ENCODE assay signal across 18 cellular contexts in the genomic region with DNA sequence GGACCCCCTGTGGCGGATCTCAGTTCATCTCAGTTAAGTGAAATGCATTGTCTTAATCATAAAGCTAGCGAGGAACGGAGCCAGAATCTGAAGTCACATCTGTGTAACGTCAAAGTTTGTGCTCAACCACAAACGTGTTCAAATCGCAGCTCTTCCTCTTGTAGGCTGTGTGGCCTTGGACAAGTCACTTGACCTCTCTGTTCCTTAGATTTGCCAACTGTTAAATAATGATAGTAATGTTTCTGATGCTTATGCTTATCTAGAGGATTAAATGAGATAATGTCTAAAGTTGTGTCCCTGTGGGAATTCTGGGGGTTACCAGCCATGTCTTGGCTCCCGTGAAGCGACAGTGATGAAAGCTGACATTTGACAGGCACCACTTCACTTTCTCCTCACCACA.
DNase-seq lines count a peak whose midpoint lies in the region; ATAC-seq, FAIRE-seq and TF ChIP-seq lines count a peak whose summit lies in the region.
"Had no signal": no experiment of that assay in that cellular context is flagged by ENCODE, and none has a peak within 500 bp of the region (broad histone marks: within the 10 kb centered on the region; RNA-seq: fewer than 3 reads in every experiment).

No MANE protein-coding gene starts in this region.

- no peak for DNase-seq in A549 (ENCODE audit: low read depth in 1 of 2, low spot score in 1 of 2)
- DNase-seq in GM23338 (ENCODE audit: low spot score) = no peak
- no peak for DNase-seq in K562 (ENCODE audit: extremely low read depth in 1 of 4, low spot score in 3 of 4)
- DNase-seq in neural progenitor cell (ENCODE audit: low spot score) = no peak
- DNase-seq in AG08395 (ENCODE audit: low spot score) = no peak
- DNase-seq: ACHN; AML-193; CD4-positive, alpha-beta memory T cell; DMS153; DMS79; HCEC 1CT; HFFc6 had no signal

- no peaks in the 10 kb centered on the region for H3K36me3 ChIP-seq in GM23338 (ENCODE audit: insufficient read depth)
- H3K36me3 ChIP-seq in K562 (ENCODE audit: control insufficient read depth, insufficient read depth, low read length) = no peaks in the 10 kb centered on the region
- H3K36me3 ChIP-seq in neural progenitor cell = no peaks in the 10 kb centered on the region

- in situ Hi-C loops in K562 (cut with MboI) = no loop called here

- BruUV-seq in K562 (replicated peaks; lab: Mats Ljungman, UMichigan) = no TSS peak

- H3F3A ChIP-seq in GM23338 (replicated peaks; ENCODE audit: low read depth) (no peaks in the 10 kb centered on the region), neural progenitor cell (ENCODE audit: low read depth) (peaks cover 37% of the 10 kb centered on the region)

- H3K27me3 ChIP-seq in GM23338 (ENCODE audit: insufficient read depth) = no peaks in the 10 kb centered on the region
- peaks cover 0 to 32% of the 10 kb centered on the region in 2 experiments; a peak in 2 of 5 replicates for H3K27me3 ChIP-seq in K562 (ENCODE audit: control insufficient read depth in 2 of 2, insufficient read depth in 2 of 2, low read length in 2 of 2)
- H3K27me3 ChIP-seq in neural progenitor cell = no peaks in the 10 kb centered on the region

- H4K20me1 ChIP-seq in GM23338 (replicated peaks; ENCODE audit: insufficient read depth) = no peaks in the 10 kb centered on the region
- H4K20me1 ChIP-seq in K562 (replicated peaks; ENCODE audit: control insufficient read depth, insufficient read depth, low read length) = 0 out of 2 replicates have a peak, but pooled peaks cover 5% of the 10 kb centered on the region
- H4K20me1 ChIP-seq in neural progenitor cell (ENCODE audit: low read depth) = no peaks in the 10 kb centered on the region

- no peak overlapping the region for H3K27ac Mint-ChIP-seq in GM23338
- H3K27ac Mint-ChIP-seq in neural progenitor cell = no peak overlapping the region
- H3K27ac Mint-ChIP-seq: CD14-positive monocyte; CD4-positive, alpha-beta memory T cell; HFFc6 had no signal

- H2AFZ ChIP-seq in GM23338 (peak overlapping the region; percentile 69; the same call in 1 of the 2 replicates), K562 (ENCODE audit: low read depth, low read length) (no peak overlapping the region), neural progenitor cell (replicated peaks) (no peak overlapping the region)

- intact Hi-C loops in K562 (cut with micrococcal nuclease) = loop anchor here (10.0 kb wide), 1 partner anchor 123 kb away; no protein-coding TSS in a partner anchor

- no peaks in the 10 kb centered on the region for H3K9me2 ChIP-seq in GM23338 (ENCODE audit: insufficient read depth)

- H3K4me1 ChIP-seq in A549 (no peaks in the 10 kb centered on the region), GM23338 (ENCODE audit: insufficient read depth) (peaks cover 20% of the 10 kb centered on the region), K562 (replicated peaks in 1 of 2; ENCODE audit: control insufficient read depth in 2 of 2, insufficient read depth in 2 of 2, low read length in 2 of 2) (no peaks in the 10 kb centered on the region), neural progenitor cell (peaks cover 51% of the 10 kb centered on the region)

- no peaks in the 10 kb centered on the region; the same call in 2 of the 3 replicates for H3K9me3 Mint-ChIP-seq in GM23338
- no peaks in the 10 kb centered on the region for H3K9me3 Mint-ChIP-seq in neural progenitor cell
- H3K9me3 Mint-ChIP-seq: CD4-positive, alpha-beta memory T cell had no signal

- 54% methylated on average over 8 of the region's 8 CpGs for whole genome bisulfite sequencing in A549 (ENCODE audit: missing lambda C conversion rate)
- WGBS in K562 (ENCODE audit: insufficient coverage, low coverage, missing lambda C conversion rate) = 1% methylated on average over 8 of the region's 8 CpGs

- H3K27me3 Mint-ChIP-seq in GM23338 (ENCODE audit: insufficient read depth, low read depth, poor library complexity) (peaks cover 19% of the 10 kb centered on the region), neural progenitor cell (ENCODE audit: insufficient read depth, low read depth) (peaks cover 13% of the 10 kb centered on the region)

- FAIRE-seq in A549 (lab: Jason Lieb, UNC) (no peak), K562 (lab: Jason Lieb, UNC) (no peak)
- FAIRE-seq: GM12892, GM18507, H54 had no signal

- H3K4me3 ChIP-seq in A549 (no peak overlapping the region), GM23338 (no peak overlapping the region), K562 (no peak overlapping the region), neural progenitor cell (no peak overlapping the region)

- H3K9ac ChIP-seq in K562 (ENCODE audit: insufficient read depth in 1 of 2, low read depth in 2 of 2, low read length in 2 of 2) (no peak overlapping the region), neural progenitor cell (no peak overlapping the region)
- H3K9ac ChIP-seq: KMS-11 had no signal

- no peaks in the 10 kb centered on the region for H3K36me3 Mint-ChIP-seq in GM23338 (ENCODE audit: low read depth)
- no peaks in the 10 kb centered on the region for H3K36me3 Mint-ChIP-seq in neural progenitor cell
- H3K36me3 Mint-ChIP-seq: CD14-positive monocyte; CD4-positive, alpha-beta memory T cell had no signal

- H3K9me3 ChIP-seq in A549 = no peaks in the 10 kb centered on the region
- no peaks in the 10 kb centered on the region for H3K9me3 ChIP-seq in K562 (replicated peaks; ENCODE audit: control insufficient read depth, insufficient read depth, low read depth, low read length)
- H3K9me3 ChIP-seq in neural progenitor cell (ENCODE audit: low read depth) = no peaks in the 10 kb centered on the region

- H3K4me3 Mint-ChIP-seq in GM23338 (no peak overlapping the region), neural progenitor cell (no peak overlapping the region)
- H3K4me3 Mint-ChIP-seq: HFFc6 had no signal

- peaks cover 36% of the 10 kb centered on the region for H3K4me1 Mint-ChIP-seq in GM23338
- H3K4me1 Mint-ChIP-seq in neural progenitor cell = peaks cover 61% of the 10 kb centered on the region
- H3K4me1 Mint-ChIP-seq: CD14-positive monocyte had no signal

- H3K79me2 ChIP-seq in GM23338 (replicated peaks; ENCODE audit: insufficient read depth) = no peaks in the 10 kb centered on the region
- no peaks in the 10 kb centered on the region for H3K79me2 ChIP-seq in K562 (ENCODE audit: control insufficient read depth, insufficient read depth, low read length)
- H3K79me2 ChIP-seq in neural progenitor cell (ENCODE audit: low read depth) = no peaks in the 10 kb centered on the region

- H3K27ac ChIP-seq in A549 (no peak overlapping the region), GM23338 (ENCODE audit: low read depth) (no peak overlapping the region), K562 (ENCODE audit: extremely low read depth, low read depth, low read length) (no peak overlapping the region), neural progenitor cell (no peak overlapping the region)
- H3K27ac ChIP-seq: KMS-11 had no signal

- TF ChIP-seq RAD21 in A549 (conservative IDR thresholded peaks at IDR 0.05 in 1 of 2, IDR thresholded peaks at IDR 0.05 in 1 of 2) = no peak
- TF ChIP-seq RAD21 in K562 (CRISPR knock-in tag; conservative IDR thresholded peaks at IDR 0.05 in 1 of 2, IDR thresholded peaks at IDR 0.05 in 1 of 2) = no peak

- TF ChIP-seq EP300 in A549 (IDR thresholded peaks at IDR 0.05) (no peak), K562 (IDR thresholded peaks at IDR 0.05; ENCODE audit: low read length) (no peak)

- TF ChIP-seq CTCF in A549 (IDR thresholded peaks at IDR 0.05) (no peak), GM23338 (conservative IDR thresholded peaks at IDR 0.05; ENCODE audit: low read depth in 2 of 2) (no peak), K562 (IDR thresholded peaks at IDR 0.05 in 2 of 3, conservative IDR thresholded peaks at IDR 0.05 in 1 of 3; ENCODE audit: insufficient read depth in 2 of 3, low read depth in 1 of 3, low read length in 3 of 3) (no peak), neural progenitor cell (IDR thresholded peaks at IDR 0.05) (no peak)

- CTCF ChIA-PET in A549 (lab: Yijun Ruan, JAX) = interaction anchor here (1.0 kb wide), 3 partner anchors 9 to 126 kb away, joined by 3 to 5 read pairs (median 3); no protein-coding TSS in a partner anchor
- CTCF ChIA-PET in K562 (lab: Yijun Ruan, JAX; ENCODE audit: low intra/inter-chr PET ratio) = no interaction called here

- TF ChIP-seq POLR2A in A549 (IDR thresholded peaks at IDR 0.05; ENCODE audit: low read length) (no peak), K562 (conservative IDR thresholded peaks at IDR 0.05) (no peak)

- H3K4me2 ChIP-seq in A549 (no peak overlapping the region), GM23338 (no peak overlapping the region), K562 (ENCODE audit: insufficient read depth, low read length) (no peak overlapping the region), neural progenitor cell (peak overlapping the region; percentile 24)
- H3K4me2 ChIP-seq: KMS-11 had no signal

- POLR2A ChIA-PET in A549 (lab: Yijun Ruan, JAX) = no interaction called here
- POLR2A ChIA-PET in K562 (lab: Yijun Ruan, JAX) = interaction anchor here (0.6 to 1.5 kb wide), 2 partner anchors 12 to 38 kb away, joined by 3 read pairs; no protein-coding TSS in a partner anchor

- ATAC-seq in A549 (no peak), GM23338 (no peak), K562 (no peak), HG02588 (IDR thresholded peaks at IDR 0.05; ENCODE audit: unreplicated experiment) (no peak)

- H3K9me1 ChIP-seq in K562 (ENCODE audit: control insufficient read depth, insufficient read depth, low read length) = no peaks in the 10 kb centered on the region

TF ChIP-seq in A549, 52 proteins besides CTCF, POLR2A, EP300 and RAD21:
- TF ChIP-seq HDAC2 (IDR thresholded peaks at IDR 0.05) = no peak
- no peak for TF ChIP-seq CEBPB (IDR thresholded peaks at IDR 0.05)
- TF ChIP-seq ZFP36 (IDR thresholded peaks at IDR 0.05; ENCODE audit: borderline replicate concordance, partially characterized antibody) = peak; percentile 57

TF ChIP-seq in GM23338, 12 proteins besides CTCF, POLR2A, EP300 and RAD21 (continues in another document):
- TF ChIP-seq, protein P1, sequence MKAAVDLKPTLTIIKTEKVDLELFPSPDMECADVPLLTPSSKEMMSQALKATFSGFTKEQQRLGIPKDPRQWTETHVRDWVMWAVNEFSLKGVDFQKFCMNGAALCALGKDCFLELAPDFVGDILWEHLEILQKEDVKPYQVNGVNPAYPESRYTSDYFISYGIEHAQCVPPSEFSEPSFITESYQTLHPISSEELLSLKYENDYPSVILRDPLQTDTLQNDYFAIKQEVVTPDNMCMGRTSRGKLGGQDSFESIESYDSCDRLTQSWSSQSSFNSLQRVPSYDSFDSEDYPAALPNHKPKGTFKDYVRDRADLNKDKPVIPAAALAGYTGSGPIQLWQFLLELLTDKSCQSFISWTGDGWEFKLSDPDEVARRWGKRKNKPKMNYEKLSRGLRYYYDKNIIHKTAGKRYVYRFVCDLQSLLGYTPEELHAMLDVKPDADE (IDR thresholded peaks at IDR 0.05) = no peak

TF ChIP-seq in K562, 482 proteins besides CTCF, POLR2A, EP300 and RAD21:
- TF ChIP-seq BCOR (IDR thresholded peaks at IDR 0.05) = peak; percentile 67; the same call in 1 of the 2 replicates
- no peak for TF ChIP-seq BACH1 (tag; IDR thresholded peaks at IDR 0.05)
- peak; percentile 47; the same call in 1 of the 2 replicates for TF ChIP-seq ADNP (tag; IDR thresholded peaks at IDR 0.05)
- TF ChIP-seq RBM25 (IDR thresholded peaks at IDR 0.05; ENCODE audit: low read depth, low read length, severe bottlenecking) = peak; percentile 94
- peak; percentile 66 for TF ChIP-seq ZFP36 (IDR thresholded peaks at IDR 0.05; ENCODE audit: low read depth, low read length, partially characterized antibody)
